Comparison of ENCODE assay signal across 2 cellular contexts in the genomic region with DNA sequence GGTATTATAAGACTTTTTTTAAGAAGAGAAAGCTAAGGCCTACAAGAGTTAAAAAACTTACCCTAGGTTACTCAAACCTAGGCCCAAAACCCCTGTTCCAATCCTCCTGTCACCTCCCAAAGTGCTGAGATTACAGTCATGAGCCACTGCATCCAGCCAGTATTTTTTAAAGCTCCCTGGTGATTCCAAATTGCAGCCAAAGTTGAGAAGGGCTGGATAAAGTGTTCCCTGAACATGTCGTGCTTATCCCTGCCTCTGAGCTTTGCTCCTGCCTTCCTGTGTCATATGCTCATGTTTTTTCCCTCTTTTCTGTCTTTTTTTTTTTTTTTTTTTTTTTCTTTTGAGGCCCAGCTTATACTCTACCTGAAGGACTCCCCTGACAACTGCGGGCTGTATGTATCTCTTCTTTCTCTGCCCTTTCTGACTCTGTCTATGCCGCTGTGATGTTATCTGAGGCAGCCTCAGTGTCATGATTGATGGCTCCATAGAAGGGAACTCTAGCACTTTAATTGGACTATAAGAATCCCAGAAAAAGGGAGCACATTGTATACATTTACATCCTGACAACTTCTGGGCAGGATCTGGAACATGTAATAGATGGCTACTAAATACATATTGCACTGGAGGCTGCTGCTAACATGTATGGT.
TF ChIP-seq lines count a peak whose summit lies in the region.

No MANE protein-coding gene starts in this region.

TF ChIP-seq in A549, 52 proteins besides CTCF, POLR2A, EP300 and RAD21:
- TF ChIP-seq, protein P1, sequence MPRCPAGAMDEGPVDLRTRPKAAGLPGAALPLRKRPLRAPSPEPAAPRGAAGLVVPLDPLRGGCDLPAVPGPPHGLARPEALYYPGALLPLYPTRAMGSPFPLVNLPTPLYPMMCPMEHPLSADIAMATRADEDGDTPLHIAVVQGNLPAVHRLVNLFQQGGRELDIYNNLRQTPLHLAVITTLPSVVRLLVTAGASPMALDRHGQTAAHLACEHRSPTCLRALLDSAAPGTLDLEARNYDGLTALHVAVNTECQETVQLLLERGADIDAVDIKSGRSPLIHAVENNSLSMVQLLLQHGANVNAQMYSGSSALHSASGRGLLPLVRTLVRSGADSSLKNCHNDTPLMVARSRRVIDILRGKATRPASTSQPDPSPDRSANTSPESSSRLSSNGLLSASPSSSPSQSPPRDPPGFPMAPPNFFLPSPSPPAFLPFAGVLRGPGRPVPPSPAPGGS (IDR thresholded peaks at IDR 0.05), result 0 out of 3 replicates have a peak, but pooled peaks have one; percentile 21
- peak; percentile 8 to 12; a peak in 1 of 5 replicates for TF ChIP-seq JUN (IDR thresholded peaks at IDR 0.05)
- no peak; the same call in 1 of the 2 replicates for TF ChIP-seq HOXA7 (CRISPR knock-in tag; IDR thresholded peaks at IDR 0.05)
- peak; percentile 23; the same call in 1 of the 2 replicates for TF ChIP-seq GATA3 (IDR thresholded peaks at IDR 0.05; ENCODE audit: borderline replicate concordance)
- TF ChIP-seq POLR2AphosphoS2 (conservative IDR thresholded peaks at IDR 0.05; ENCODE audit: low read length), result no peak; the same call in 1 of the 2 replicates

TF ChIP-seq in K562, 482 proteins besides CTCF, POLR2A, EP300 and RAD21:
- TF ChIP-seq, protein P2, sequence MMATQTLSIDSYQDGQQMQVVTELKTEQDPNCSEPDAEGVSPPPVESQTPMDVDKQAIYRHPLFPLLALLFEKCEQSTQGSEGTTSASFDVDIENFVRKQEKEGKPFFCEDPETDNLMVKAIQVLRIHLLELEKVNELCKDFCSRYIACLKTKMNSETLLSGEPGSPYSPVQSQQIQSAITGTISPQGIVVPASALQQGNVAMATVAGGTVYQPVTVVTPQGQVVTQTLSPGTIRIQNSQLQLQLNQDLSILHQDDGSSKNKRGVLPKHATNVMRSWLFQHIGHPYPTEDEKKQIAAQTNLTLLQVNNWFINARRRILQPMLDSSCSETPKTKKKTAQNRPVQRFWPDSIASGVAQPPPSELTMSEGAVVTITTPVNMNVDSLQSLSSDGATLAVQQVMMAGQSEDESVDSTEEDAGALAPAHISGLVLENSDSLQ (IDR thresholded peaks at IDR 0.05), result peak; percentile 66
- TF ChIP-seq CBFA2T3 (IDR thresholded peaks at IDR 0.05) (no peak), ZNF384 (IDR thresholded peaks at IDR 0.05; ENCODE audit: low read depth, low read length) (no peak), ADNP (tag; IDR thresholded peaks at IDR 0.05) (no peak), MEIS2 (IDR thresholded peaks at IDR 0.05; ENCODE audit: partially characterized antibody) (peak; percentile 67), SMARCC2 (IDR thresholded peaks at IDR 0.05; ENCODE audit: low read depth) (no peak), ZNF12 (CRISPR knock-in tag; IDR thresholded peaks at IDR 0.05) (no peak), TGIF2 (CRISPR knock-in tag; IDR thresholded peaks at IDR 0.05) (no peak), ZNF174 (CRISPR knock-in tag; IDR thresholded peaks at IDR 0.05) (no peak)
- TF ChIP-seq, protein P3, sequence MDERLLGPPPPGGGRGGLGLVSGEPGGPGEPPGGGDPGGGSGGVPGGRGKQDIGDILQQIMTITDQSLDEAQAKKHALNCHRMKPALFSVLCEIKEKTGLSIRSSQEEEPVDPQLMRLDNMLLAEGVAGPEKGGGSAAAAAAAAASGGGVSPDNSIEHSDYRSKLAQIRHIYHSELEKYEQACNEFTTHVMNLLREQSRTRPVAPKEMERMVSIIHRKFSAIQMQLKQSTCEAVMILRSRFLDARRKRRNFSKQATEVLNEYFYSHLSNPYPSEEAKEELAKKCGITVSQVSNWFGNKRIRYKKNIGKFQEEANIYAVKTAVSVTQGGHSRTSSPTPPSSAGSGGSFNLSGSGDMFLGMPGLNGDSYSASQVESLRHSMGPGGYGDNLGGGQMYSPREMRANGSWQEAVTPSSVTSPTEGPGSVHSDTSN (CRISPR knock-in tag; IDR thresholded peaks at IDR 0.05; ENCODE audit: low read depth), result no peak
- TF ChIP-seq, protein P3 (tag; conservative IDR thresholded peaks at IDR 0.05; ENCODE audit: low read depth), result peak; percentile 73
- TF ChIP-seq, protein P4, sequence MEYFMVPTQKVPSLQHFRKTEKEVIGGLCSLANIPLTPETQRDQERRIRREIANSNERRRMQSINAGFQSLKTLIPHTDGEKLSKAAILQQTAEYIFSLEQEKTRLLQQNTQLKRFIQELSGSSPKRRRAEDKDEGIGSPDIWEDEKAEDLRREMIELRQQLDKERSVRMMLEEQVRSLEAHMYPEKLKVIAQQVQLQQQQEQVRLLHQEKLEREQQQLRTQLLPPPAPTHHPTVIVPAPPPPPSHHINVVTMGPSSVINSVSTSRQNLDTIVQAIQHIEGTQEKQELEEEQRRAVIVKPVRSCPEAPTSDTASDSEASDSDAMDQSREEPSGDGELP (CRISPR knock-in tag; IDR thresholded peaks at IDR 0.05; ENCODE audit: borderline replicate concordance), result no peak
